ENCODE assay signal across 10 cellular contexts in genomic region chr14:86961106-86961716, GRCh38.
A peak's percentile ranks its signal among the peaks of the same experiment; 100 is the strongest.
DNase-seq lines count a peak whose midpoint lies in the region; ATAC-seq and TF ChIP-seq lines count a peak whose summit lies in the region.
"Had no signal": no experiment of that assay in that cellular context is flagged by ENCODE, and none has a peak within 500 bp of the region (broad histone marks: within the 10 kb centered on the region; RNA-seq: fewer than 3 reads in every experiment).

No MANE protein-coding gene starts in this region.

- no peaks in the 10 kb centered on the region for H3K36me3 ChIP-seq in left lung

- H3K27me3 ChIP-seq in left lung = no peaks in the 10 kb centered on the region

- peak; percentile 76 for TF ChIP-seq CTCF in VCaP (conservative IDR thresholded peaks at IDR 0.05)
- peak in 1 of 2 donors; percentile 14 for TF ChIP-seq CTCF in left lung (IDR thresholded peaks at IDR 0.05)

- no peak overlapping the region for H3K4me3 ChIP-seq in left lung

- H3K27ac ChIP-seq in VCaP = no peak overlapping the region
- H3K27ac ChIP-seq in left lung = no peak overlapping the region

- ATAC-seq in HG02798 (IDR thresholded peaks at IDR 0.05; ENCODE audit: poor library complexity, unreplicated experiment) (peak; percentile 71), HG03139 (IDR thresholded peaks at IDR 0.05; ENCODE audit: unreplicated experiment) (no peak), left lung (no peak)
- ATAC-seq: natural killer cell treated with Interleukin-12 subunit alpha and Interleukin-12 subunit beta and Interleukin-15 and Interleukin-18, amount 100 ng/mL, for 72 hours had no signal

- DNase-seq in DMS 273 (lab: John Stamatoyannopoulos, UW; ENCODE audit: unreplicated experiment) (peak; percentile 23), DMS 273 treated with DMSO at 0.1 percent for 48 hours (lab: John Stamatoyannopoulos, UW) (no peak), myocyte (ENCODE audit: low read depth) (peak; percentile 1), epidermal melanocyte (ENCODE audit: insufficient read length, low spot score) (no peak), left lung (no peak)
- DNase-seq: 8988T had no signal

- H3K9me3 ChIP-seq in left lung = peaks cover 0 to 18% of the 10 kb centered on the region in 2 donors

- intact Hi-C loops in left lung (cut with DNase I) = no loop called here

- H3K4me1 ChIP-seq in left lung = no peaks in the 10 kb centered on the region

Comparison
In these comparisons a context has a peak if more than half of its experiments do, and no peak if none do; other contexts are left out.
1. DNase-seq: peak in DMS 273 (single experiment) and myocyte (single experiment); none in DMS 273 treated with DMSO at 0.1 percent for 48 hours (single experiment), epidermal melanocyte (single experiment) and left lung (0 of 2).